Comparison of ENCODE assay signal across 1 cellular context in the genomic region with DNA sequence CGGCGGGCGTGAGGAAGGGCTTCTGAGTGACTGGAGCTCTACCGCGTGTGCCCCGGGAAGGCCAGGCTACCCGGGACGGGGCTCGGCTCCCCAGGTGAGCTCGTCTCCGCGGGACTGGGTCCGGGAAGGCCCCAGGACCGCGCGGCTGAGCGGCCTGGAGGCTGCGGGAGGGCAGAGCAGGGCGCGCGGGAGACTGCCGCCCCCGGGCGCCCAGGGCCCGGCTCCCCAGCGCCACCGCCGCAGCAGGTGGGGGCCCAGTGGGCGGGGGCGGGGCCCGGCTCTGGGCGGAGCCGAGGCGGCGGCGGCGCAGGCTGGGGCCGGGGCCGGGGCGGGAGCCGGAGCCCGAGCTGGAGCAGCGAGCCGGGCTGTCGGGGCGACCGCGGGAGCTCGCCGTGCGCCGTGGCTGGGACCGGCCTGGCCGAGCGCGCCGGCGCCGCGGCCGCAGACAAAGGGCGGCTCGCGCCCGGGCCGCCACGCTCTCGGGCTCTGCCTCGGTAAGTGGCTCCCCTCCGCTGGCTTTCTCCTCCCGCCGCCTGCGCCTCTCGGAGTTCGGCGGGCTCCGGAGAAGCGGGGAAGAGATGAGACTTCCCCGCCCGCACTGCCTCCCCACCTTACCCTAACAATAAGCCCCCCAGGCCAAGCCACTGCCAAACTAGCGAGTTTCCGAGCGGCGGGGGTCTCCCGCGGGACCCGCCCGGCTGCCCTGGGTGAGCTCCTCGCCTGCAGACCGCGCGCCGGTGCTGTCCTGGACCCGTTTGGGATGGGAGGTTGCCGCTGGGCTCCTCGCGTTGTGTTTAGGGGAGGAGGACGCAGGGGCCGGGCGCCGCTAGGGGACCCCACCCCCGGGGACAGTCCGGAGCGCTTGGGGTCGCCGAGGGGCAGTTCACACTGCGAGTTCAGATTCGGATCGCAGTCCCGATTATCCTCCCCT.
A peak's percentile ranks its signal among the peaks of the same experiment; 100 is the strongest.
TF ChIP-seq lines count a peak whose summit lies in the region.

A gene (plus strand): TSS at position 338 of the 931 bp plus-strand sequence. CDS start 103,872 bp downstream, outside the sequence.

TF ChIP-seq in H1, 55 proteins besides CTCF, POLR2A, EP300 and RAD21 (continued from another document):
- TF ChIP-seq, protein P1, sequence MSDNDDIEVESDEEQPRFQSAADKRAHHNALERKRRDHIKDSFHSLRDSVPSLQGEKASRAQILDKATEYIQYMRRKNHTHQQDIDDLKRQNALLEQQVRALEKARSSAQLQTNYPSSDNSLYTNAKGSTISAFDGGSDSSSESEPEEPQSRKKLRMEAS (IDR thresholded peaks at IDR 0.05), result no peak; the same call in 1 of the 2 replicates
- TF ChIP-seq POLR2AphosphoS5 (IDR thresholded peaks at IDR 0.05; ENCODE audit: low read depth, low read length) (no peak), CHD2 (IDR thresholded peaks at IDR 0.05; ENCODE audit: low read length) (no peak), NANOG (IDR thresholded peaks at IDR 0.05; ENCODE audit: insufficient read depth, low read depth, low read length, poor library complexity, severe bottlenecking) (no peak), TBP (IDR thresholded peaks at IDR 0.05; ENCODE audit: low read depth, low read length) (no peak), GTF2F1 (IDR thresholded peaks at IDR 0.05; ENCODE audit: borderline replicate concordance, low read depth, low read length) (no peak), FOSL1 (IDR thresholded peaks at IDR 0.05; ENCODE audit: insufficient read depth, low read depth, low read length) (no peak), BRCA1 (IDR thresholded peaks at IDR 0.05; ENCODE audit: low read depth, low read length) (no peak), POU5F1 (IDR thresholded peaks at IDR 0.05; ENCODE audit: low read depth, low read length) (no peak), GABPA (IDR thresholded peaks at IDR 0.05; ENCODE audit: borderline replicate concordance, insufficient read depth, low read length) (no peak), SIN3A (conservative IDR thresholded peaks at IDR 0.05 in 1 of 2, IDR thresholded peaks at IDR 0.05 in 1 of 2; ENCODE audit: low read depth in 1 of 2, low read length in 2 of 2) (peak in 1 of 2 experiments; percentile 51; a peak in 1 of 4 replicates), SUZ12 (IDR thresholded peaks at IDR 0.05; ENCODE audit: low read length) (peak; percentile 74; the same call in 1 of the 2 replicates), EZH2 (IDR thresholded peaks at IDR 0.05; ENCODE audit: low read depth, low read length, severe bottlenecking) (peak; percentile 64), RNF2 (IDR thresholded peaks at IDR 0.05; ENCODE audit: borderline replicate concordance, low read depth, low read length, missing control alignments, poor library complexity, severe bottlenecking) (no peak), KDM4A (IDR thresholded peaks at IDR 0.05; ENCODE audit: low read depth, low read length, severe bottlenecking) (peak; percentile 53), PHF8 (conservative IDR thresholded peaks at IDR 0.05; ENCODE audit: low read depth, low read length) (peak; percentile 25), SP4 (IDR thresholded peaks at IDR 0.05; ENCODE audit: low read length) (no peak), SRF (IDR thresholded peaks at IDR 0.05; ENCODE audit: low read depth, low read length) (no peak), CBX5 (IDR thresholded peaks at IDR 0.05; ENCODE audit: low read depth, low read length) (no peak), SAP30 (IDR thresholded peaks at IDR 0.05; ENCODE audit: insufficient read depth, insufficient replicate concordance, low read length) (no peak), MAFK (IDR thresholded peaks at IDR 0.05; ENCODE audit: low read depth, low read length) (no peak), CTBP2 (IDR thresholded peaks at IDR 0.05; ENCODE audit: borderline replicate concordance, insufficient read depth, insufficient read length, low read length) (no peak), KDM1A (IDR thresholded peaks at IDR 0.05; ENCODE audit: borderline replicate concordance, low read length) (no peak), CHD1 (IDR thresholded peaks at IDR 0.05; ENCODE audit: low read depth, low read length) (no peak), CREB1 (IDR thresholded peaks at IDR 0.05) (no peak), RBBP5 (IDR thresholded peaks at IDR 0.05; ENCODE audit: borderline replicate concordance, low read depth, low read length) (0 out of 2 replicates have a peak, but pooled peaks have one; percentile 41), TAF1 (IDR thresholded peaks at IDR 0.05; ENCODE audit: low read depth, low read length) (peak; percentile 42; the same call in 1 of the 2 replicates), NRF1 (IDR thresholded peaks at IDR 0.05; ENCODE audit: low read depth, low read length) (no peak), RFX5 (IDR thresholded peaks at IDR 0.05; ENCODE audit: borderline replicate concordance, low read depth, low read length) (no peak), ZNF274 (IDR thresholded peaks at IDR 0.05; ENCODE audit: borderline replicate concordance, extremely low read depth, low read length) (no peak), KDM5A (IDR thresholded peaks at IDR 0.05; ENCODE audit: low read length) (no peak), YY1 (IDR thresholded peaks at IDR 0.05; ENCODE audit: low read depth, low read length) (no peak), CBX8 (IDR thresholded peaks at IDR 0.05; ENCODE audit: borderline replicate concordance, low read depth, low read length) (no peak), ASH2L (IDR thresholded peaks at IDR 0.05; ENCODE audit: low read length) (no peak), JUND (IDR thresholded peaks at IDR 0.05; ENCODE audit: low read length) (no peak), TAF7 (optimal IDR thresholded peaks at IDR 0.05; ENCODE audit: borderline replicate concordance, low read depth, low read length) (no peak), SP2 (IDR thresholded peaks at IDR 0.05; ENCODE audit: low read length) (no peak), RXRA (IDR thresholded peaks at IDR 0.05; ENCODE audit: insufficient read depth, low read depth, low read length) (no peak), BACH1 (IDR thresholded peaks at IDR 0.05; ENCODE audit: low read length) (no peak), HDAC2 (IDR thresholded peaks at IDR 0.05; ENCODE audit: borderline replicate concordance in 1 of 2, low read depth in 2 of 2, low read length in 2 of 2) (no peak; a peak in 1 of 4 replicates), SIRT6 (IDR thresholded peaks at IDR 0.05; ENCODE audit: low read length) (no peak), JUN (IDR thresholded peaks at IDR 0.05; ENCODE audit: low read depth, low read length) (no peak), EGR1 (IDR thresholded peaks at IDR 0.05; ENCODE audit: borderline replicate concordance, low read depth, low read length) (no peak), SIX5 (IDR thresholded peaks at IDR 0.05; ENCODE audit: low read depth, low read length) (no peak), SP1 (IDR thresholded peaks at IDR 0.05; ENCODE audit: low read depth, low read length) (no peak), CEBPB (IDR thresholded peaks at IDR 0.05; ENCODE audit: low read depth, low read length) (no peak), HDAC6 (IDR thresholded peaks at IDR 0.05; ENCODE audit: low read depth, low read length) (no peak), TEAD4 (IDR thresholded peaks at IDR 0.05; ENCODE audit: low read depth, low read length) (no peak), BCL11A (IDR thresholded peaks at IDR 0.05; ENCODE audit: low read depth in 2 of 2, low read length in 2 of 2) (no peak)
- TF ChIP-seq, protein P2, sequence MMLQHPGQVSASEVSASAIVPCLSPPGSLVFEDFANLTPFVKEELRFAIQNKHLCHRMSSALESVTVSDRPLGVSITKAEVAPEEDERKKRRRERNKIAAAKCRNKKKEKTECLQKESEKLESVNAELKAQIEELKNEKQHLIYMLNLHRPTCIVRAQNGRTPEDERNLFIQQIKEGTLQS (IDR thresholded peaks at IDR 0.05; ENCODE audit: insufficient read depth, low read depth, low read length), result no peak
- TF ChIP-seq, protein P3, sequence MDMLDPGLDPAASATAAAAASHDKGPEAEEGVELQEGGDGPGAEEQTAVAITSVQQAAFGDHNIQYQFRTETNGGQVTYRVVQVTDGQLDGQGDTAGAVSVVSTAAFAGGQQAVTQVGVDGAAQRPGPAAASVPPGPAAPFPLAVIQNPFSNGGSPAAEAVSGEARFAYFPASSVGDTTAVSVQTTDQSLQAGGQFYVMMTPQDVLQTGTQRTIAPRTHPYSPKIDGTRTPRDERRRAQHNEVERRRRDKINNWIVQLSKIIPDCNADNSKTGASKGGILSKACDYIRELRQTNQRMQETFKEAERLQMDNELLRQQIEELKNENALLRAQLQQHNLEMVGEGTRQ (IDR thresholded peaks at IDR 0.05; ENCODE audit: low read length), result no peak
- TF ChIP-seq, protein P4, sequence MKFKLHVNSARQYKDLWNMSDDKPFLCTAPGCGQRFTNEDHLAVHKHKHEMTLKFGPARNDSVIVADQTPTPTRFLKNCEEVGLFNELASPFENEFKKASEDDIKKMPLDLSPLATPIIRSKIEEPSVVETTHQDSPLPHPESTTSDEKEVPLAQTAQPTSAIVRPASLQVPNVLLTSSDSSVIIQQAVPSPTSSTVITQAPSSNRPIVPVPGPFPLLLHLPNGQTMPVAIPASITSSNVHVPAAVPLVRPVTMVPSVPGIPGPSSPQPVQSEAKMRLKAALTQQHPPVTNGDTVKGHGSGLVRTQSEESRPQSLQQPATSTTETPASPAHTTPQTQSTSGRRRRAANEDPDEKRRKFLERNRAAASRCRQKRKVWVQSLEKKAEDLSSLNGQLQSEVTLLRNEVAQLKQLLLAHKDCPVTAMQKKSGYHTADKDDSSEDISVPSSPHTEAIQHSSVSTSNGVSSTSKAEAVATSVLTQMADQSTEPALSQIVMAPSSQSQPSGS (IDR thresholded peaks at IDR 0.05; ENCODE audit: low read length), result no peak
- TF ChIP-seq, protein P5, sequence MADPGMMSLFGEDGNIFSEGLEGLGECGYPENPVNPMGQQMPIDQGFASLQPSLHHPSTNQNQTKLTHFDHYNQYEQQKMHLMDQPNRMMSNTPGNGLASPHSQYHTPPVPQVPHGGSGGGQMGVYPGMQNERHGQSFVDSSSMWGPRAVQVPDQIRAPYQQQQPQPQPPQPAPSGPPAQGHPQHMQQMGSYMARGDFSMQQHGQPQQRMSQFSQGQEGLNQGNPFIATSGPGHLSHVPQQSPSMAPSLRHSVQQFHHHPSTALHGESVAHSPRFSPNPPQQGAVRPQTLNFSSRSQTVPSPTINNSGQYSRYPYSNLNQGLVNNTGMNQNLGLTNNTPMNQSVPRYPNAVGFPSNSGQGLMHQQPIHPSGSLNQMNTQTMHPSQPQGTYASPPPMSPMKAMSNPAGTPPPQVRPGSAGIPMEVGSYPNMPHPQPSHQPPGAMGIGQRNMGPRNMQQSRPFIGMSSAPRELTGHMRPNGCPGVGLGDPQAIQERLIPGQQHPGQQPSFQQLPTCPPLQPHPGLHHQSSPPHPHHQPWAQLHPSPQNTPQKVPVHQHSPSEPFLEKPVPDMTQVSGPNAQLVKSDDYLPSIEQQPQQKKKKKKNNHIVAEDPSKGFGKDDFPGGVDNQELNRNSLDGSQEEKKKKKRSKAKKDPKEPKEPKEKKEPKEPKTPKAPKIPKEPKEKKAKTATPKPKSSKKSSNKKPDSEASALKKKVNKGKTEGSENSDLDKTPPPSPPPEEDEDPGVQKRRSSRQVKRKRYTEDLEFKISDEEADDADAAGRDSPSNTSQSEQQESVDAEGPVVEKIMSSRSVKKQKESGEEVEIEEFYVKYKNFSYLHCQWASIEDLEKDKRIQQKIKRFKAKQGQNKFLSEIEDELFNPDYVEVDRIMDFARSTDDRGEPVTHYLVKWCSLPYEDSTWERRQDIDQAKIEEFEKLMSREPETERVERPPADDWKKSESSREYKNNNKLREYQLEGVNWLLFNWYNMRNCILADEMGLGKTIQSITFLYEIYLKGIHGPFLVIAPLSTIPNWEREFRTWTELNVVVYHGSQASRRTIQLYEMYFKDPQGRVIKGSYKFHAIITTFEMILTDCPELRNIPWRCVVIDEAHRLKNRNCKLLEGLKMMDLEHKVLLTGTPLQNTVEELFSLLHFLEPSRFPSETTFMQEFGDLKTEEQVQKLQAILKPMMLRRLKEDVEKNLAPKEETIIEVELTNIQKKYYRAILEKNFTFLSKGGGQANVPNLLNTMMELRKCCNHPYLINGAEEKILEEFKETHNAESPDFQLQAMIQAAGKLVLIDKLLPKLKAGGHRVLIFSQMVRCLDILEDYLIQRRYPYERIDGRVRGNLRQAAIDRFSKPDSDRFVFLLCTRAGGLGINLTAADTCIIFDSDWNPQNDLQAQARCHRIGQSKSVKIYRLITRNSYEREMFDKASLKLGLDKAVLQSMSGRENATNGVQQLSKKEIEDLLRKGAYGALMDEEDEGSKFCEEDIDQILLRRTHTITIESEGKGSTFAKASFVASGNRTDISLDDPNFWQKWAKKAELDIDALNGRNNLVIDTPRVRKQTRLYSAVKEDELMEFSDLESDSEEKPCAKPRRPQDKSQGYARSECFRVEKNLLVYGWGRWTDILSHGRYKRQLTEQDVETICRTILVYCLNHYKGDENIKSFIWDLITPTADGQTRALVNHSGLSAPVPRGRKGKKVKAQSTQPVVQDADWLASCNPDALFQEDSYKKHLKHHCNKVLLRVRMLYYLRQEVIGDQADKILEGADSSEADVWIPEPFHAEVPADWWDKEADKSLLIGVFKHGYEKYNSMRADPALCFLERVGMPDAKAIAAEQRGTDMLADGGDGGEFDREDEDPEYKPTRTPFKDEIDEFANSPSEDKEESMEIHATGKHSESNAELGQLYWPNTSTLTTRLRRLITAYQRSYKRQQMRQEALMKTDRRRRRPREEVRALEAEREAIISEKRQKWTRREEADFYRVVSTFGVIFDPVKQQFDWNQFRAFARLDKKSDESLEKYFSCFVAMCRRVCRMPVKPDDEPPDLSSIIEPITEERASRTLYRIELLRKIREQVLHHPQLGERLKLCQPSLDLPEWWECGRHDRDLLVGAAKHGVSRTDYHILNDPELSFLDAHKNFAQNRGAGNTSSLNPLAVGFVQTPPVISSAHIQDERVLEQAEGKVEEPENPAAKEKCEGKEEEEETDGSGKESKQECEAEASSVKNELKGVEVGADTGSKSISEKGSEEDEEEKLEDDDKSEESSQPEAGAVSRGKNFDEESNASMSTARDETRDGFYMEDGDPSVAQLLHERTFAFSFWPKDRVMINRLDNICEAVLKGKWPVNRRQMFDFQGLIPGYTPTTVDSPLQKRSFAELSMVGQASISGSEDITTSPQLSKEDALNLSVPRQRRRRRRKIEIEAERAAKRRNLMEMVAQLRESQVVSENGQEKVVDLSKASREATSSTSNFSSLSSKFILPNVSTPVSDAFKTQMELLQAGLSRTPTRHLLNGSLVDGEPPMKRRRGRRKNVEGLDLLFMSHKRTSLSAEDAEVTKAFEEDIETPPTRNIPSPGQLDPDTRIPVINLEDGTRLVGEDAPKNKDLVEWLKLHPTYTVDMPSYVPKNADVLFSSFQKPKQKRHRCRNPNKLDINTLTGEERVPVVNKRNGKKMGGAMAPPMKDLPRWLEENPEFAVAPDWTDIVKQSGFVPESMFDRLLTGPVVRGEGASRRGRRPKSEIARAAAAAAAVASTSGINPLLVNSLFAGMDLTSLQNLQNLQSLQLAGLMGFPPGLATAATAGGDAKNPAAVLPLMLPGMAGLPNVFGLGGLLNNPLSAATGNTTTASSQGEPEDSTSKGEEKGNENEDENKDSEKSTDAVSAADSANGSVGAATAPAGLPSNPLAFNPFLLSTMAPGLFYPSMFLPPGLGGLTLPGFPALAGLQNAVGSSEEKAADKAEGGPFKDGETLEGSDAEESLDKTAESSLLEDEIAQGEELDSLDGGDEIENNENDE (IDR thresholded peaks at IDR 0.05; ENCODE audit: insufficient replicate concordance, low read length), result no peak
- TF ChIP-seq, protein P6, sequence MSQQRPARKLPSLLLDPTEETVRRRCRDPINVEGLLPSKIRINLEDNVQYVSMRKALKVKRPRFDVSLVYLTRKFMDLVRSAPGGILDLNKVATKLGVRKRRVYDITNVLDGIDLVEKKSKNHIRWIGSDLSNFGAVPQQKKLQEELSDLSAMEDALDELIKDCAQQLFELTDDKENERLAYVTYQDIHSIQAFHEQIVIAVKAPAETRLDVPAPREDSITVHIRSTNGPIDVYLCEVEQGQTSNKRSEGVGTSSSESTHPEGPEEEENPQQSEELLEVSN (IDR thresholded peaks at IDR 0.05), result no peak
